ENCODE assay signal across 20 cellular contexts in genomic region chr3:16523778-16524177, GRCh38. TPM values are rescaled to one million over a fixed set of nuclear protein-coding genes. Genes with fewer than 3 reads are reported as not detected.
A peak's percentile ranks its signal among the peaks of the same experiment; 100 is the strongest.
DNase-seq lines count a peak whose midpoint lies in the region; ATAC-seq, FAIRE-seq and TF ChIP-seq lines count a peak whose summit lies in the region.
"Had no signal": no experiment of that assay in that cellular context is flagged by ENCODE, and none has a peak within 500 bp of the region (broad histone marks: within the 10 kb centered on the region; RNA-seq: fewer than 3 reads in every experiment).

No MANE protein-coding gene starts in this region.

- H3K9me3 ChIP-seq in K562 (replicated peaks; ENCODE audit: control insufficient read depth, insufficient read depth, low read depth, low read length) (no peaks in the 10 kb centered on the region), Peyer's patch (no peaks in the 10 kb centered on the region), esophagus muscularis mucosa (peaks cover 0 to 7% (median 0%) of the 10 kb centered on the region in 4 donors)
- H3K9me3 ChIP-seq: neutrophil had no signal

- H3K27me3 ChIP-seq in K562 (ENCODE audit: control insufficient read depth in 2 of 2, insufficient read depth in 2 of 2, low read length in 2 of 2) (peaks cover 7 to 30% of the 10 kb centered on the region in 2 experiments; a peak in 4 of 5 replicates), Peyer's patch (no peaks in the 10 kb centered on the region), esophagus muscularis mucosa (no peaks in the 10 kb centered on the region)
- H3K27me3 ChIP-seq: cardiac muscle cell, left lung, neutrophil, transverse colon had no signal

- whole genome bisulfite sequencing in K562 (ENCODE audit: insufficient coverage, low coverage, missing lambda C conversion rate), result 3% methylated on average over 2 of the region's 2 CpGs
- 86% methylated on average over 2 of the region's 2 CpGs for WGBS in esophagus muscularis mucosa

- peaks cover 23% of the 10 kb centered on the region for H3K36me3 Mint-ChIP-seq in activated naive CD4-positive, alpha-beta T cell treated with anti-CD3 and anti-CD28 coated beads for 36 hours (ENCODE audit: low read depth)
- peaks cover 15% of the 10 kb centered on the region for H3K36me3 Mint-ChIP-seq in stimulated activated memory B cell treated with anti-CD40 and anti-IgM and Interleukin-4, amounts not matched to agents 10 μg/mL and 1 μg/mL and 100 μg/mL, for 72 hours
- H3K36me3 Mint-ChIP-seq: CD8-positive, alpha-beta T cell had no signal

- peak overlapping the region; percentile 87 for H3K27ac Mint-ChIP-seq in activated naive CD4-positive, alpha-beta T cell treated with anti-CD3 and anti-CD28 coated beads for 36 hours
- H3K27ac Mint-ChIP-seq in stimulated activated memory B cell treated with anti-CD40 and anti-IgM and Interleukin-4, amounts not matched to agents 10 μg/mL and 1 μg/mL and 100 μg/mL, for 72 hours, result peak overlapping the region; percentile 83
- H3K27ac Mint-ChIP-seq: CD8-positive, alpha-beta T cell had no signal

- POLR2A ChIA-PET in K562 (lab: Yijun Ruan, JAX), result interaction anchor here (0.6 to 1.9 kb wide), 3 partner anchors 12 to 18 kb away, joined by 3 to 12 read pairs (median 5); no protein-coding TSS in a partner anchor

- TF ChIP-seq POLR2A in K562 (conservative IDR thresholded peaks at IDR 0.05), result no peak
- TF ChIP-seq POLR2A in Peyer's patch (IDR thresholded peaks at IDR 0.05), result no peak
- no peak for TF ChIP-seq POLR2A in esophagus muscularis mucosa (IDR thresholded peaks at IDR 0.05; ENCODE audit: low read depth)

- in situ Hi-C loops in K562 (cut with MboI), result no loop called here

- intact Hi-C loops in activated naive CD4-positive, alpha-beta T cell treated with anti-CD3 and anti-CD28 coated beads for 36 hours (cut with micrococcal nuclease), result loop anchor here (10.0 kb wide), 1 partner anchor 1209 kb away; no protein-coding TSS in a partner anchor
- intact Hi-C loops in K562 (cut with micrococcal nuclease) (no loop called here), esophagus muscularis mucosa (cut with DNase I) (no loop called here)

- no peaks in the 10 kb centered on the region for H3K9me1 ChIP-seq in K562 (ENCODE audit: control insufficient read depth, insufficient read depth, low read length)

- TF ChIP-seq EP300 in K562 (IDR thresholded peaks at IDR 0.05; ENCODE audit: low read length) (no peak), esophagus muscularis mucosa (IDR thresholded peaks at IDR 0.05) (no peak)

- peaks cover 27% of the 10 kb centered on the region for H3K9me3 Mint-ChIP-seq in activated naive CD4-positive, alpha-beta T cell treated with anti-CD3 and anti-CD28 coated beads for 36 hours
- peaks cover 10% of the 10 kb centered on the region for H3K9me3 Mint-ChIP-seq in stimulated activated memory B cell treated with anti-CD40 and anti-IgM and Interleukin-4, amounts not matched to agents 10 μg/mL and 1 μg/mL and 100 μg/mL, for 72 hours

- H3K79me2 ChIP-seq in K562 (ENCODE audit: control insufficient read depth, insufficient read depth, low read length), result no peaks in the 10 kb centered on the region

- H3K27ac ChIP-seq in K562 (ENCODE audit: extremely low read depth, low read depth, low read length) (no peak overlapping the region), Peyer's patch (no peak overlapping the region), esophagus muscularis mucosa (replicated peaks in 1 of 4) (no peak overlapping the region)
- H3K27ac ChIP-seq: cardiac muscle cell, left lung, neutrophil, transverse colon had no signal

- no peak overlapping the region for H3K4me3 Mint-ChIP-seq in activated naive CD4-positive, alpha-beta T cell treated with anti-CD3 and anti-CD28 coated beads for 36 hours
- H3K4me3 Mint-ChIP-seq in stimulated activated memory B cell treated with anti-CD40 and anti-IgM and Interleukin-4, amounts not matched to agents 10 μg/mL and 1 μg/mL and 100 μg/mL, for 72 hours, result no peak overlapping the region
- H3K4me3 Mint-ChIP-seq: CD8-positive, alpha-beta T cell had no signal

- BruUV-seq in K562 (replicated peaks; lab: Mats Ljungman, UMichigan), result no TSS peak

- H3K4me1 Mint-ChIP-seq in activated naive CD4-positive, alpha-beta T cell treated with anti-CD3 and anti-CD28 coated beads for 36 hours (ENCODE audit: low read depth), result peaks cover 55% of the 10 kb centered on the region
- H3K4me1 Mint-ChIP-seq in stimulated activated memory B cell treated with anti-CD40 and anti-IgM and Interleukin-4, amounts not matched to agents 10 μg/mL and 1 μg/mL and 100 μg/mL, for 72 hours, result peaks cover 55% of the 10 kb centered on the region

- CTCF ChIA-PET in activated naive CD4-positive, alpha-beta T cell treated with anti-CD3 and anti-CD28 coated beads for 36 hours (lab: Charles Lee), result interaction anchor here (0.6 kb wide), 1 partner anchor 866 kb away, joined by 3 read pairs; no protein-coding TSS in a partner anchor
- CTCF ChIA-PET in K562 (lab: Yijun Ruan, JAX; ENCODE audit: low intra/inter-chr PET ratio), result no interaction called here

- H3K9ac ChIP-seq in K562 (ENCODE audit: insufficient read depth in 1 of 2, low read depth in 2 of 2, low read length in 2 of 2), result no peak overlapping the region

- H4K20me1 ChIP-seq in K562 (replicated peaks; ENCODE audit: control insufficient read depth, insufficient read depth, low read length), result no peaks in the 10 kb centered on the region

- DNase-seq in activated naive CD4-positive, alpha-beta T cell treated with anti-CD3 and anti-CD28 coated beads for 36 hours, result no peak
- no peak for DNase-seq in activated naive CD4-positive, alpha-beta T cell (lab: John Stamatoyannopoulos, UW)
- DNase-seq in M059J (ENCODE audit: low read depth), result peak; percentile 54
- no peak for DNase-seq in K562 (ENCODE audit: extremely low read depth in 1 of 4, low spot score in 3 of 4)
- DNase-seq in Peyer's patch, result no peak
- no peak for DNase-seq in esophagus muscularis mucosa (ENCODE audit: extremely low spot score)
- DNase-seq: activated CD4-positive, alpha-beta T cell treated with anti-CD3 and anti-CD28 coated beads, Interleukin-2, amount 50 U/mL, for 1 hour; CD8-positive, alpha-beta T cell; DMS79 treated with DMSO at 0.1 percent for 48 hours; left lung; NCI-H1105; NCI-H526 treated with DMSO at 0.1 percent for 48 hours; retina; stimulated activated CD4-positive, alpha-beta T cell treated with anti-CD3 and anti-CD28 coated beads, Interleukin-12 subunit alpha, Interleukin-12 subunit beta, amount 100 ng/mL, for 4 hours; transverse colon had no signal

- no peaks in the 10 kb centered on the region for H3K27me3 Mint-ChIP-seq in activated naive CD4-positive, alpha-beta T cell treated with anti-CD3 and anti-CD28 coated beads for 36 hours (ENCODE audit: low read depth)
- H3K27me3 Mint-ChIP-seq in stimulated activated memory B cell treated with anti-CD40 and anti-IgM and Interleukin-4, amounts not matched to agents 10 μg/mL and 1 μg/mL and 100 μg/mL, for 72 hours, result no peaks in the 10 kb centered on the region

- FAIRE-seq in K562 (lab: Jason Lieb, UNC), result peak; percentile 26
- FAIRE-seq: H54 had no signal

- no peak overlapping the region for H3K4me3 ChIP-seq in K562
- H3K4me3 ChIP-seq in Peyer's patch, result no peak overlapping the region
- no peak overlapping the region for H3K4me3 ChIP-seq in esophagus muscularis mucosa
- H3K4me3 ChIP-seq: cardiac muscle cell, left lung, transverse colon had no signal

- no peak for TF ChIP-seq CTCF in K562 (IDR thresholded peaks at IDR 0.05 in 2 of 3, conservative IDR thresholded peaks at IDR 0.05 in 1 of 3; ENCODE audit: insufficient read depth in 2 of 3, low read depth in 1 of 3, low read length in 3 of 3)
- TF ChIP-seq CTCF in Peyer's patch (IDR thresholded peaks at IDR 0.05), result no peak
- no peak for TF ChIP-seq CTCF in esophagus muscularis mucosa (IDR thresholded peaks at IDR 0.05)

- no peak overlapping the region for H3K4me2 ChIP-seq in K562 (ENCODE audit: insufficient read depth, low read length)

- H3K36me3 ChIP-seq in K562 (ENCODE audit: control insufficient read depth, insufficient read depth, low read length), result no peaks in the 10 kb centered on the region
- H3K36me3 ChIP-seq in Peyer's patch, result no peaks in the 10 kb centered on the region
- no peaks in the 10 kb centered on the region for H3K36me3 ChIP-seq in esophagus muscularis mucosa
- H3K36me3 ChIP-seq: cardiac muscle cell, left lung, neutrophil, transverse colon had no signal

- no peak overlapping the region for H2AFZ ChIP-seq in K562 (ENCODE audit: low read depth, low read length)

- ATAC-seq in K562 (no peak), GM21381 (IDR thresholded peaks at IDR 0.05; ENCODE audit: unreplicated experiment) (no peak)
- no peak for ATAC-seq in stimulated activated memory B cell treated with anti-CD40 and anti-IgM and Interleukin-4, amounts not matched to agents 10 μg/mL and 1 μg/mL and 100 μg/mL, for 72 hours
- ATAC-seq: CD8-positive, alpha-beta T cell; left lung had no signal

- no peak for TF ChIP-seq RAD21 in K562 (CRISPR knock-in tag; conservative IDR thresholded peaks at IDR 0.05 in 1 of 2, IDR thresholded peaks at IDR 0.05 in 1 of 2)

- H3K4me1 ChIP-seq in K562 (replicated peaks in 1 of 2; ENCODE audit: control insufficient read depth in 2 of 2, insufficient read depth in 2 of 2, low read length in 2 of 2) (no peaks in the 10 kb centered on the region), Peyer's patch (no peaks in the 10 kb centered on the region), esophagus muscularis mucosa (peaks cover 0 to 8% (median 5%) of the 10 kb centered on the region in 4 donors)
- H3K4me1 ChIP-seq: transverse colon had no signal

RNA-seq across cellular contexts. Expression of gene RFTN1, which starts 10.3 kb away (rescaled TPM):
- 100 to 1,000 TPM in 1 of 2 experiments, 10 to 100 TPM in 1; 95.9 to 109 TPM for total RNA-seq in activated naive CD4-positive, alpha-beta T cell treated with anti-CD3 and anti-CD28 coated beads for 36 hours
- total RNA-seq in M059J (2014; rRNA removed; shearing (Covaris generic)), result 26.4 and 39.3 TPM in 2 replicates
- not detected in 2 replicates for total RNA-seq in K562 (2011; cell fraction: chromatin; rRNA removed; ENCODE audit: low replicate concordance)
- total RNA-seq in K562 (2011; cell fraction: nucleolus; rRNA removed), result not detected in 2 replicates
- total RNA-seq in K562 (2011; cell fraction: nucleoplasm; rRNA removed), result not detected in 2 replicates
- total RNA-seq in K562 (2014; rRNA removed) (not detected in 2 replicates), K562 (2014; rRNA removed; fragmentation: Illumina TruSeq; extraction: Trizol) (not detected in 2 replicates), K562 (2015; rRNA removed; fragmentation: Illumina TruSeq; extraction: Trizol) (not detected in 2 replicates), K562 (2021) (0.29 and 0.51 TPM in 2 replicates), Peyer's patch (100 to 1,000 TPM in 1 of 4 donors, 10 to 100 TPM in 2, 1 to 10 TPM in 1; 6.1 to 135 (median 32.0) TPM), esophagus muscularis mucosa (100 to 1,000 TPM in 2 of 4 donors, 10 to 100 TPM in 2; 79.7 to 142 (median 104) TPM)
- polyA plus RNA-seq in K562 (2011; rRNA removed) (not detected in 2 replicates), K562 (2014; fragmentation: Illumina TruSeq; extraction: Trizol) (not detected in 2 replicates), K562 (2014; fragmentation: Nextera tagmentation; extraction: Ambion mirVana) (under 1 TPM in 1 of 2 experiments, not detected in 1; 0.08 TPM), K562 (2014; rRNA removed) (0.11 TPM in 1 of 2 replicates, not detected in the other)
- not detected in 2 replicates for polyA plus RNA-seq in K562 (2011; cell fraction: cytosol; rRNA removed)
- not detected in 2 replicates for polyA plus RNA-seq in K562 (2011; cell fraction: nucleus; rRNA removed)
- 0.14 and 0.19 TPM in 2 replicates for polyA plus RNA-seq in K562 (2012)
- not detected in 2 replicates for polyA minus RNA-seq in K562 (2011; rRNA and poly(A)+ RNA removed)
- polyA minus RNA-seq in K562 (2011; cell fraction: cytosol; rRNA and poly(A)+ RNA removed), result not detected in 2 replicates
- not detected in 2 replicates for polyA minus RNA-seq in K562 (2011; cell fraction: nucleus; rRNA and poly(A)+ RNA removed)

Comparison
In these comparisons a context has a peak if more than half of its experiments do, and no peak if none do; other contexts are left out.
1. RNA of gene RFTN1, which starts 10.3 kb away (total RNA-seq): 79.7 to 142 TPM in esophagus muscularis mucosa, 95.9 to 109 TPM in activated naive CD4-positive, alpha-beta T cell treated with anti-CD3 and anti-CD28 coated beads for 36 hours, 6.1 to 135 TPM in Peyer's patch and 26.4 to 39.3 TPM in M059J; 0.29 to 0.51 TPM in K562; every median in the first group is over 4 times any median in the second.